In genomic region chr19:7926021-7926726, GRCh38 we compare ENCODE assay signal across 8 cellular contexts.
A peak's percentile ranks its signal among the peaks of the same experiment; 100 is the strongest.
DNase-seq lines count a peak whose midpoint lies in the region; ATAC-seq and TF ChIP-seq lines count a peak whose summit lies in the region.

Gene CTXN1, minus strand, starts transcription at chr19:7926135. Its CDS starts 597 bp downstream, at chr19:7925538.

- peaks cover 16% of the 10 kb centered on the region; the same call in 1 of the 2 replicates for H4K20me1 ChIP-seq in MM.1S (ENCODE audit: insufficient read depth, low read length)

- no peak for TF ChIP-seq CTCF in MM.1S (IDR thresholded peaks at IDR 0.05; ENCODE audit: low read length)

- no peaks in the 10 kb centered on the region for H3K79me2 ChIP-seq in MM.1S (ENCODE audit: low read length)

- H3K9ac ChIP-seq in ES-I3 (ENCODE audit: low read depth, low read length) (peak within 1 kb of the TSS; percentile 54; the same call in 1 of the 2 replicates), MM.1S (ENCODE audit: low read length) (no peak within 1 kb of the TSS)

- no peak for ATAC-seq in GM19328 (IDR thresholded peaks at IDR 0.05; ENCODE audit: unreplicated experiment)

- no peaks in the 10 kb centered on the region for H3K27me3 ChIP-seq in MM.1S (replicated peaks; ENCODE audit: insufficient read depth, low read length)

- H3K4me1 ChIP-seq in ES-I3 (ENCODE audit: insufficient read depth, low read length): peaks cover 3% of the 10 kb centered on the region; the same call in 1 of the 2 replicates
- H3K4me1 ChIP-seq in MM.1S (ENCODE audit: low read length): no peaks in the 10 kb centered on the region

- H3K9me3 ChIP-seq in ES-I3 (ENCODE audit: control insufficient read depth, insufficient read depth, low read length) (no peaks in the 10 kb centered on the region), MM.1S (replicated peaks; ENCODE audit: insufficient read depth, low read length) (no peaks in the 10 kb centered on the region)

- peak within 1 kb of the TSS; percentile 75 for H3K4me2 ChIP-seq in MM.1S (ENCODE audit: low read depth, low read length)

- no peaks in the 10 kb centered on the region for H3K36me3 ChIP-seq in ES-I3 (ENCODE audit: insufficient read depth, low read length)
- H3K36me3 ChIP-seq in MM.1S (replicated peaks; ENCODE audit: insufficient read depth, low read length): no peaks in the 10 kb centered on the region

- no peak within 1 kb of the TSS for H2AFZ ChIP-seq in MM.1S (ENCODE audit: low read length)

- DNase-seq in MM.1S (peak; percentile 49), caudate nucleus (lab: John Stamatoyannopoulos, UW) (peak in 50 of 61 donors; percentile 7 to 76 (median 44)), kidney glomerular epithelial cell (lab: John Stamatoyannopoulos, UW) (peak; percentile 31), DMS114 treated with DMSO at 0.1 percent for 48 hours (lab: John Stamatoyannopoulos, UW; ENCODE audit: unreplicated experiment) (no peak)
- peak; percentile 53 for DNase-seq in activated CD4-positive, CD25-positive, alpha-beta regulatory T cell treated with anti-CD3 and anti-CD28 coated beads, Interleukin-2, amount 50 U/mL, for 16 hours (ENCODE audit: low read depth, low spot score)
- peak; percentile 53 to 76 (median 66) for DNase-seq in stimulated activated CD4-positive, alpha-beta T cell treated with anti-CD3 and anti-CD28 coated beads, Interleukin-1b, Interleukin-23, amount 100 ng/mL, for 24 hours (ENCODE audit: low read depth in 4 of 4, low spot score in 1 of 4)

- peaks cover 10% of the 10 kb centered on the region for H3F3A ChIP-seq in MM.1S (ENCODE audit: insufficient read depth, low read length)

- peak within 1 kb of the TSS; percentile 30 for H3K4me3 ChIP-seq in MM.1S (ENCODE audit: low read length)

- no peaks in the 10 kb centered on the region for H3K9me2 ChIP-seq in MM.1S (replicated peaks; ENCODE audit: insufficient read depth, low read length)

- H3K27ac ChIP-seq in MM.1S (ENCODE audit: low read length): no peak within 1 kb of the TSS
- H3K27ac ChIP-seq in caudate nucleus (ENCODE audit: low read depth, low read length): peak within 1 kb of the TSS; percentile 89
